In the genomic region with DNA sequence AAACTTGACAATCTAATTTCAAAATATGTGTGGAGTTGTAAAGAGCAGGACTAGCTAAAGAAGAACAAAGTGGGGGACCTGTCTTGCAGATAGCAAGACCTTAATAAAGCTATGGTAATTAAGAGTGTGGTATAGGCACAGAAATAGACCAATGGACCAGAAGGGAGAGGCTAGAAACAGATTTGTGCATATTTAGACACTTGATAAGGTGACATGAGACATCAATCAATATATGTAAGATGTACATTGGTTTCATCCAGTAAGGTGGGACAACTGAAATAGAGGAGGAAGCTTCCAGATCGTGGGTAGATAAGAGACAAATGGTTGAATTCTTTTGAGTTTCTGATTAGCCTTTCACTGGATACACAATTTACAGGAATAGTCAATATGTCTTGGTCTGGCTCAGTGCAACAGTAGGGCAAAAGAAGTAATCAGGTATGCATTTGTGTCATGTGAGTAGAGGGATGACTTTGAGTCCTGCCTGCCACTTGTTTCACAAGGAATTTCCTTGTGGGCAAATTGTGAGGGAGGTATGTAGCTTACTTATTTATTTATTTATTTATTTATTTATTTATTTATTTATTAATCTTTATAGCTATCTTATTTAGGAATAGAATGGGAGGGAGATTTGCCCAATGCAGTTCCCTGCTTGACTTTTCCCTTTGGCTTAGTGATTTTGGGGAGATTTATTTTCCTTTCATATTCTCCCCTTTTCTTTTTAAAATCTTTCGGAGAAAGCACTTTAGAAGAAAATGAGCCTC, we compare ENCODE assay signal across 26 cellular contexts. TPM values are rescaled to one million over a fixed set of nuclear protein-coding genes. Genes with fewer than 3 reads are reported as not detected.
DNase-seq lines count a peak whose midpoint lies in the region; FAIRE-seq and TF ChIP-seq lines count a peak whose summit lies in the region.
"Had no signal": no experiment of that assay in that cellular context is flagged by ENCODE, and none has a peak within 500 bp of the region (broad histone marks: within the 10 kb centered on the region; RNA-seq: fewer than 3 reads in every experiment).

No MANE protein-coding gene starts in this region.

- H3K9ac ChIP-seq in kidney (ENCODE audit: low read length in 2 of 2) (no peak overlapping the region), smooth muscle cell (ENCODE audit: low read depth) (no peak overlapping the region)
- H3K9ac ChIP-seq: BLaER1 treated with 17β-estradiol and CSF1 and Interleukin-3, amounts not matched to agents 10 nM and 100 nM; GM23248 had no signal

- no peaks in the 10 kb centered on the region for H3K79me2 ChIP-seq in smooth muscle cell (ENCODE audit: low read depth)

- H3K27ac ChIP-seq in kidney (ENCODE audit: low read depth in 2 of 2, low read length in 2 of 2) = no peak overlapping the region
- no peak overlapping the region for H3K27ac ChIP-seq in smooth muscle cell (ENCODE audit: low read depth)
- H3K27ac ChIP-seq: BLaER1 treated with 17β-estradiol and CSF1 and Interleukin-3, amounts not matched to agents 10 nM and 100 nM; GM23248 had no signal

- H3K36me3 ChIP-seq in kidney (ENCODE audit: control insufficient read depth in 1 of 2, insufficient read depth in 2 of 2, low read length in 2 of 2) (no peaks in the 10 kb centered on the region), smooth muscle cell (ENCODE audit: low read depth) (no peaks in the 10 kb centered on the region)
- H3K36me3 ChIP-seq: BE2C; BLaER1 treated with 17β-estradiol and CSF1 and Interleukin-3, amounts not matched to agents 10 nM and 100 nM had no signal

- intact Hi-C loops in kidney (cut with DNase I) = no loop called here

- H2AFZ ChIP-seq in smooth muscle cell (ENCODE audit: low read depth) = no peak overlapping the region
- H2AFZ ChIP-seq: GM23248 had no signal

- DNase-seq in D721Med (ENCODE audit: insufficient read length, low spot score) (no peak), GM18507 (ENCODE audit: extremely low spot score, insufficient read length, low read depth) (no peak), OCI-M1 (lab: John Stamatoyannopoulos, UW) (peak; percentile 22), kidney (no peak), smooth muscle cell (lab: John Stamatoyannopoulos, UW; ENCODE audit: unreplicated experiment) (no peak), SW480 (ENCODE audit: low spot score) (no peak), foreskin melanocyte (no peak)
- DNase-seq: AML-193; BE2C; CD4-positive, alpha-beta T cell; CD8-positive, alpha-beta memory T cell; DMS53; DMS79 treated with DMSO at 0.1 percent for 48 hours; GF-D8; GM23248; H9; HFFc6 had no signal

- H3F3A ChIP-seq in smooth muscle cell (ENCODE audit: low read depth) = no peaks in the 10 kb centered on the region

- no peak for TF ChIP-seq CTCF in D721Med (IDR thresholded peaks at IDR 0.05; ENCODE audit: insufficient read depth, missing control alignments)
- no peak for TF ChIP-seq CTCF in kidney (IDR thresholded peaks at IDR 0.05; ENCODE audit: borderline replicate concordance, extremely low read depth, insufficient read depth)
- TF ChIP-seq CTCF in smooth muscle cell (IDR thresholded peaks at IDR 0.05; ENCODE audit: borderline replicate concordance, insufficient read depth, poor library complexity, severe bottlenecking) = no peak

- no peaks in the 10 kb centered on the region for H4K20me1 ChIP-seq in smooth muscle cell (ENCODE audit: low read depth)
- H4K20me1 ChIP-seq: BLaER1 treated with 17β-estradiol and CSF1 and Interleukin-3, amounts not matched to agents 10 nM and 100 nM had no signal

- no peak overlapping the region for H3K4me3 ChIP-seq in kidney (ENCODE audit: low read length in 2 of 2)
- H3K4me3 ChIP-seq in smooth muscle cell = no peak overlapping the region
- H3K4me3 ChIP-seq: BLaER1 treated with 17β-estradiol and CSF1 and Interleukin-3, amounts not matched to agents 10 nM and 100 nM; GM23248 had no signal

- no peaks in the 10 kb centered on the region for H3K27me3 ChIP-seq in smooth muscle cell (ENCODE audit: low read depth)
- H3K27me3 ChIP-seq: BE2C had no signal

- H3K9me3 ChIP-seq in kidney (ENCODE audit: control insufficient read depth in 1 of 2, low read length in 2 of 2) = no peaks in the 10 kb centered on the region
- H3K9me3 ChIP-seq in smooth muscle cell (replicated peaks; ENCODE audit: low read depth) = no peaks in the 10 kb centered on the region
- H3K9me3 ChIP-seq: BE2C had no signal

- WGBS in smooth muscle cell (ENCODE audit: low lambda C conversion rate) = 76% methylated on average over 2 of the region's 2 CpGs

- FAIRE-seq in D721Med (lab: Jason Lieb, UNC) (peak; percentile 55), GM18507 (lab: Jason Lieb, UNC) (peak; percentile 42), kidney (lab: Jason Lieb, UNC) (peak; percentile 69)
- FAIRE-seq: GM12891, GM19239 had no signal

- H3K4me2 ChIP-seq in smooth muscle cell = no peak overlapping the region
- H3K4me2 ChIP-seq: BLaER1 treated with 17β-estradiol and CSF1 and Interleukin-3, amounts not matched to agents 10 nM and 100 nM had no signal

- no peaks in the 10 kb centered on the region for H3K4me1 ChIP-seq in kidney (ENCODE audit: control insufficient read depth in 1 of 2, insufficient read depth in 1 of 2, low read depth in 1 of 2, low read length in 2 of 2)
- H3K4me1 ChIP-seq in smooth muscle cell (ENCODE audit: low read depth) = no peaks in the 10 kb centered on the region
- H3K4me1 ChIP-seq: BE2C had no signal

RNA-seq across cellular contexts. Expression of a gene that starts 7.2 kb away (rescaled TPM):
- total RNA-seq in kidney (47.0 TPM), smooth muscle cell (15.1 and 21.0 TPM in 2 replicates)
- polyA plus RNA-seq in kidney (ENCODE audit: insufficient read depth, low read depth, low replicate concordance) (76.4 TPM), smooth muscle cell (11.6 and 17.5 TPM in 2 replicates)

RNA-seq across cellular contexts. Expression of a gene that starts 21.9 kb away (rescaled TPM):
- not detected for total RNA-seq in kidney
- polyA plus RNA-seq in kidney (ENCODE audit: insufficient read depth, low read depth, low replicate concordance) = not detected
- not detected in 2 replicates for total RNA-seq in smooth muscle cell
- not detected in 2 replicates for polyA plus RNA-seq in smooth muscle cell
- total RNA-seq: A172; CD4-positive, alpha-beta T cell; CD8-positive, alpha-beta memory T cell; Daoy; G401; GM23248; H4; H9; HFFc6 had no signal
- polyA plus RNA-seq: AG04450; CD14-positive monocyte; CD8-positive, alpha-beta memory T cell; GM23248 had no signal

RNA-seq across cellular contexts. Expression of a gene that starts 49.9 kb away (rescaled TPM):
- total RNA-seq in kidney (35.7 TPM), smooth muscle cell (18.7 and 23.4 TPM in 2 replicates)
- polyA plus RNA-seq in kidney (ENCODE audit: insufficient read depth, low read depth, low replicate concordance) (21.7 TPM), smooth muscle cell (31.2 and 35.1 TPM in 2 replicates)
